In genomic region chr11:83193315-83194283, GRCh38 we compare ENCODE assay signal across 8 cellular contexts. TPM values are rescaled to one million over a fixed set of nuclear protein-coding genes. Genes with fewer than 3 reads are reported as not detected.
A peak's percentile ranks its signal among the peaks of the same experiment; 100 is the strongest.
DNase-seq lines count a peak whose midpoint lies in the region; ATAC-seq lines count a peak whose summit lies in the region.

TSS of gene ANKRD42 (plus strand) at chr11:83193712. CDS start at chr11:83194671, 959 bp downstream.

- ATAC-seq in GM18519 (IDR thresholded peaks at IDR 0.05; ENCODE audit: low FRiP score, unreplicated experiment) (peak; percentile 79), HG03064 (IDR thresholded peaks at IDR 0.05; ENCODE audit: low read depth, unreplicated experiment) (peak; percentile 88)

- H3K9me3 ChIP-seq in iPS-18a (ENCODE audit: control insufficient read depth, low read depth, low read length) = no peaks in the 10 kb centered on the region
- no peaks in the 10 kb centered on the region for H3K9me3 ChIP-seq in skeletal muscle satellite cell (replicated peaks; ENCODE audit: low read length)

- peaks cover 23% of the 10 kb centered on the region for H3K36me3 ChIP-seq in iPS-18a (ENCODE audit: control insufficient read depth, low read depth, low read length)
- peaks cover 18% of the 10 kb centered on the region for H3K36me3 ChIP-seq in skeletal muscle satellite cell (ENCODE audit: insufficient read depth, low read length)

- peak within 1 kb of the TSS; percentile 86 for H3K4me3 ChIP-seq in iPS-18a (ENCODE audit: low read length)
- peak within 1 kb of the TSS; percentile 91 for H3K4me3 ChIP-seq in skeletal muscle satellite cell (ENCODE audit: low read length)

- H3K4me1 ChIP-seq in iPS-18a (ENCODE audit: control insufficient read depth, low read depth, low read length) = peaks cover 12% of the 10 kb centered on the region
- peaks cover 19% of the 10 kb centered on the region for H3K4me1 ChIP-seq in skeletal muscle satellite cell (ENCODE audit: control insufficient read depth, insufficient read depth, low read length)

- peak within 1 kb of the TSS; percentile 54 for H3K27ac ChIP-seq in iPS-18a (ENCODE audit: low read length)

- H3K4me2 ChIP-seq in skeletal muscle satellite cell (ENCODE audit: low read length) = peak within 1 kb of the TSS; percentile 99

- H3K27me3 ChIP-seq in iPS-18a (ENCODE audit: control insufficient read depth, insufficient read depth, low read length) = peaks cover 15% of the 10 kb centered on the region
- no peaks in the 10 kb centered on the region for H3K27me3 ChIP-seq in skeletal muscle satellite cell (ENCODE audit: control insufficient read depth, insufficient read depth, low read length)

- peak; percentile 88 for DNase-seq in 8988T
- peak; percentile 83 for DNase-seq in NCI-H2107 treated with DMSO at 0.1 percent for 48 hours (lab: John Stamatoyannopoulos, UW; ENCODE audit: unreplicated experiment)
- DNase-seq in UCSD-AML1 (lab: John Stamatoyannopoulos, UW; ENCODE audit: unreplicated experiment) = peak; percentile 88
- peak; percentile 83 for DNase-seq in brain pericyte (ENCODE audit: low read depth, low spot score)

- H3K9ac ChIP-seq in iPS-18a (ENCODE audit: low read length) (peak within 1 kb of the TSS; percentile 79), skeletal muscle satellite cell (ENCODE audit: low read depth, low read length) (peak within 1 kb of the TSS; percentile 97)

RNA-seq across cellular contexts. Expression of gene ANKRD42, which starts in this region (rescaled TPM):
- total RNA-seq in skeletal muscle satellite cell (2012; rRNA removed) = 4.8 and 5.0 TPM in 2 replicates

Comparison
In these comparisons a context has a peak if more than half of its experiments do, and no peak if none do; other contexts are left out.
1. Peak in every context shown above with its lines: DNase-seq, ATAC-seq, H3K4me3 ChIP-seq and H3K27ac ChIP-seq.